8 cellular contexts compared by ENCODE assay signal in the genomic region with DNA sequence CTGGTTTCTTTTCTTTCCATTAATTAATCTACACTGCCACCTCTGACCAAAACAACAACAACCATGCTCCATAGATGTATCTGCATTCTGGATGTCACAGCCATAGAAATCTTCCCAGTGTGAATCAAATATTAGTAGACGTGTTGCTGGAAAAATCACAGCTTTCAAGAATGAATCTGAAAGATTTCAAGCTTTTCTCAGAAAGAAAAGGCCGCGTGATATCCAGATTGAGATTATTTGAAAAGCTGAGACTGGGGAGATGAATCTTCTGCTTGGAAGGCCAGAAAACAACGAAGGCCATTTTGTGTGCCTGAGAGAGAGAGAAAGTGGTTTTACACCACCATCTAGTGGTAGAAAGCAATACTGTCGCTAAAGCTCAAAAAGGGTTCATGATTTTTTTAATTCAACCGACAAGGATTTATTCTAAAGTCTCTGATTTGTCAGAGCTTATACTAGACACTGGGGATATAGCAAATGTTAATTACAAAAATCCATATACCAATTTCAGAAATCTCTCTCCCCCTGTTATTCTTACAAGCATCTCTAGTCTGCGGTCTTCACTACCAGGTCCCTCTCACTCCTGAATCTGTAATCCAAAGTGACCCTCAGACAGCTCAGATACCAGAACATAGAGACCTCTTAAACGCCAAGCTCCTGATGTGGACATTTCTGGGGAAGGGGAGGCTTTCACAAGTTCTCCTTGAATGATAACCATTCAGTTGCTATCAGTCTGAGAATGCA.
DNase-seq lines count a peak whose midpoint lies in the region; ATAC-seq and TF ChIP-seq lines count a peak whose summit lies in the region.

No MANE protein-coding gene starts in this region.

- H3K4me3 ChIP-seq in KMS-11 (IDR thresholded peaks at IDR 0.05; ENCODE audit: insufficient read depth, low read depth, low read length) = no peak overlapping the region
- no peak overlapping the region for H3K4me3 ChIP-seq in PC-3 (ENCODE audit: low read length)
- H3K4me3 ChIP-seq in body of pancreas = no peak overlapping the region

- CTCF ChIA-PET in PC-3 (lab: Charles Lee) = interaction anchor here (0.6 to 2.2 kb wide), 12 partner anchors 10 to 491 kb away, joined by 3 to 7 read pairs (median 4); no protein-coding TSS in a partner anchor

- H2AFZ ChIP-seq in KMS-11 (ENCODE audit: low read depth) (peak overlapping the region; percentile 62), PC-3 (ENCODE audit: low read length) (peak overlapping the region; percentile 74)

- DNase-seq in Right ventricle myocardium inferior (ENCODE audit: missing footprints) (no peak), cardiac septum (ENCODE audit: low spot score) (no peak), PC-3 (peak; percentile 86), body of pancreas (peak in 3 of 4 donors; percentile 9 to 46 (median 30)), iPS-NIHi11 (ENCODE audit: low spot score) (peak; percentile 72), smooth muscle cell of the brain vasculature (ENCODE audit: low read depth, low spot score) (peak; percentile 52)

- H3K9me2 ChIP-seq in PC-3 (replicated peaks; ENCODE audit: low read length) = no peaks in the 10 kb centered on the region

- peak overlapping the region; percentile 52; the same call in 1 of the 2 replicates for H3K4me2 ChIP-seq in KMS-11
- 0 out of 2 replicates have a peak overlapping the region, but pooled peaks have one; percentile 24 for H3K4me2 ChIP-seq in PC-3 (ENCODE audit: low read length)

- no TSS peak for BruUV-seq in PC-3 (replicated peaks; lab: Mats Ljungman, UMichigan)

- H3K4me1 ChIP-seq in KMS-11 (ENCODE audit: low read depth, poor library complexity, severe bottlenecking) = peaks cover 22% of the 10 kb centered on the region
- H3K4me1 ChIP-seq in PC-3 (ENCODE audit: insufficient read depth, low read length) = no peaks in the 10 kb centered on the region
- no peaks in the 10 kb centered on the region for H3K4me1 ChIP-seq in body of pancreas

- H4K20me1 ChIP-seq in KMS-11 (ENCODE audit: insufficient read depth) (no peaks in the 10 kb centered on the region), PC-3 (ENCODE audit: low read length) (no peaks in the 10 kb centered on the region)

- peak overlapping the region; percentile 43; the same call in 1 of the 2 replicates for H3K27ac ChIP-seq in KMS-11
- no peak overlapping the region for H3K27ac ChIP-seq in PC-3 (ENCODE audit: low read length)
- no peak overlapping the region for H3K27ac ChIP-seq in body of pancreas

- no peak overlapping the region for H3K9ac ChIP-seq in KMS-11
- no peak overlapping the region; the same call in 1 of the 2 replicates for H3K9ac ChIP-seq in PC-3 (ENCODE audit: low read length)

- H3K9me3 ChIP-seq in PC-3 (ENCODE audit: low read length) (no peaks in the 10 kb centered on the region), body of pancreas (no peaks in the 10 kb centered on the region)

- intact Hi-C loops in Right ventricle myocardium inferior (cut with DNase I) = loop anchor here (1.0 to 5.0 kb wide), 5 partner anchors 112 to 488 kb away; no protein-coding TSS in a partner anchor
- intact Hi-C loops in cardiac septum (cut with DNase I) = loop anchor here (2.0 to 5.0 kb wide), 4 partner anchors 74 to 488 kb away; no protein-coding TSS in a partner anchor
- intact Hi-C loops in PC-3 (cut with micrococcal nuclease) = loop anchor here (1.0 to 5.0 kb wide), 4 partner anchors 58 to 487 kb away; no protein-coding TSS in a partner anchor
- intact Hi-C loops in body of pancreas (cut with DNase I) = loop anchor here (5.0 kb wide), 1 partner anchor 484 kb away; no protein-coding TSS in a partner anchor

- WGBS in body of pancreas, 2 donors = 16 to 17% methylated on average over 8 of the region's 8 CpGs

- no peaks in the 10 kb centered on the region for H3K79me2 ChIP-seq in KMS-11 (ENCODE audit: insufficient read depth, low read depth)
- H3K79me2 ChIP-seq in PC-3 (ENCODE audit: low read length) = no peaks in the 10 kb centered on the region

- TF ChIP-seq CTCF in KMS-11 (conservative IDR thresholded peaks at IDR 0.05; ENCODE audit: low read depth, low read length) (peak; percentile 70), PC-3 (conservative IDR thresholded peaks at IDR 0.05; ENCODE audit: low read depth, low read length) (peak; percentile 77), body of pancreas (IDR thresholded peaks at IDR 0.05) (peak; percentile 75 to 96 (median 94))

- H3F3A ChIP-seq in PC-3 (ENCODE audit: low read length, unreplicated experiment) = no peaks in the 10 kb centered on the region

- H3K27me3 ChIP-seq in KMS-11 (ENCODE audit: insufficient read depth, low read depth) (no peaks in the 10 kb centered on the region), PC-3 (ENCODE audit: low read length) (no peaks in the 10 kb centered on the region), body of pancreas (no peaks in the 10 kb centered on the region)

- ATAC-seq in Right ventricle myocardium inferior (peak; percentile 40), GM21825 (IDR thresholded peaks at IDR 0.05; ENCODE audit: unreplicated experiment) (peak; percentile 47), PC-3 (peak; percentile 60), body of pancreas (peak; percentile 75)

- POLR2A ChIA-PET in PC-3 (lab: Charles Lee; ENCODE audit: unreplicated experiment) = no interaction called here

- TF ChIP-seq POLR2A in body of pancreas (IDR thresholded peaks at IDR 0.05) = no peak

- H3K36me3 ChIP-seq in KMS-11 (ENCODE audit: insufficient read depth) = no peaks in the 10 kb centered on the region
- H3K36me3 ChIP-seq in PC-3 (ENCODE audit: low read depth, low read length) = no peaks in the 10 kb centered on the region
- no peaks in the 10 kb centered on the region for H3K36me3 ChIP-seq in body of pancreas (replicated peaks in 1 of 2; ENCODE audit: insufficient read depth in 1 of 2, low read depth in 2 of 2)

Comparison
In these comparisons a context has a peak if more than half of its experiments do, and no peak if none do; other contexts are left out.
1. DNase-seq: peak in PC-3 (single experiment), body of pancreas (3 of 4), iPS-NIHi11 (single experiment) and smooth muscle cell of the brain vasculature (single experiment); none in Right ventricle myocardium inferior (single experiment) and cardiac septum (single experiment).
2. Peak in every context shown above with its lines, with median percentiles within 50 percentile points of each other: ATAC-seq and CTCF ChIP-seq.